Comparison of ENCODE assay signal across 8 cellular contexts in genomic region chr1:186183970-186184628, GRCh38.
DNase-seq lines count a peak whose midpoint lies in the region; ATAC-seq, FAIRE-seq and TF ChIP-seq lines count a peak whose summit lies in the region.

No MANE protein-coding gene starts in this region.

- intact Hi-C loops in K562 (cut with micrococcal nuclease): no loop called here

- H3K4me1 ChIP-seq in K562 (replicated peaks in 1 of 2; ENCODE audit: control insufficient read depth in 2 of 2, insufficient read depth in 2 of 2, low read length in 2 of 2): 0 out of 5 replicates have a peak, but pooled peaks cover 0 to 5% of the 10 kb centered on the region in 2 experiments
- no peaks in the 10 kb centered on the region for H3K4me1 ChIP-seq in Karpas-422 (ENCODE audit: low read length)

- H2AFZ ChIP-seq in K562 (ENCODE audit: low read depth, low read length) (peak overlapping the region; percentile 66), Karpas-422 (ENCODE audit: low read length) (no peak overlapping the region)

- no peaks in the 10 kb centered on the region for H3K9me2 ChIP-seq in Karpas-422 (replicated peaks; ENCODE audit: insufficient read depth, low read length)

- no peaks in the 10 kb centered on the region for H3K36me3 ChIP-seq in K562 (ENCODE audit: control insufficient read depth, insufficient read depth, low read length)
- no peaks in the 10 kb centered on the region for H3K36me3 ChIP-seq in Karpas-422 (ENCODE audit: insufficient read depth, low read length)

- 6% methylated on average over 5 of the region's 5 CpGs for WGBS in K562 (ENCODE audit: insufficient coverage, low coverage, missing lambda C conversion rate)

- CTCF ChIA-PET in K562 (lab: Yijun Ruan, JAX; ENCODE audit: low intra/inter-chr PET ratio): no interaction called here

- DNase-seq in AG09319 (ENCODE audit: extremely low read depth, low read depth) (peak; percentile 24), K562 (ENCODE audit: extremely low read depth in 1 of 4, low spot score in 3 of 4) (no peak), Karpas-422 (no peak), NK-92 (lab: John Stamatoyannopoulos, UW; ENCODE audit: unreplicated experiment) (no peak), NCI-H146 (lab: John Stamatoyannopoulos, UW) (no peak)
- DNase-seq in stimulated activated naive CD4-positive, alpha-beta T cell (lab: John Stamatoyannopoulos, UW): no peak

- BruUV-seq in K562 (replicated peaks; lab: Mats Ljungman, UMichigan): no TSS peak

- H3K9me3 ChIP-seq in K562 (replicated peaks; ENCODE audit: control insufficient read depth, insufficient read depth, low read depth, low read length) (no peaks in the 10 kb centered on the region), Karpas-422 (ENCODE audit: low read length) (no peaks in the 10 kb centered on the region)

- FAIRE-seq in K562 (lab: Jason Lieb, UNC): no peak

- no peak for TF ChIP-seq EP300 in K562 (IDR thresholded peaks at IDR 0.05; ENCODE audit: low read length)

- TF ChIP-seq CTCF in AG09319 (IDR thresholded peaks at IDR 0.05; ENCODE audit: low read depth, low read length): no peak
- TF ChIP-seq CTCF in K562 (IDR thresholded peaks at IDR 0.05 in 2 of 3, conservative IDR thresholded peaks at IDR 0.05 in 1 of 3; ENCODE audit: insufficient read depth in 2 of 3, low read depth in 1 of 3, low read length in 3 of 3): no peak

- no peak overlapping the region for H3K4me2 ChIP-seq in K562 (ENCODE audit: insufficient read depth, low read length)
- H3K4me2 ChIP-seq in Karpas-422 (ENCODE audit: low read depth, low read length, poor library complexity, severe bottlenecking): no peak overlapping the region

- H4K20me1 ChIP-seq in K562 (replicated peaks; ENCODE audit: control insufficient read depth, insufficient read depth, low read length): no peaks in the 10 kb centered on the region
- no peaks in the 10 kb centered on the region for H4K20me1 ChIP-seq in Karpas-422 (ENCODE audit: insufficient read depth, low read depth, low read length)

- TF ChIP-seq POLR2A in K562 (conservative IDR thresholded peaks at IDR 0.05): no peak

- H3K4me3 ChIP-seq in K562 (no peak overlapping the region), Karpas-422 (ENCODE audit: low read length) (no peak overlapping the region)

- in situ Hi-C loops in K562 (cut with MboI): no loop called here

- ATAC-seq in GM19455 (IDR thresholded peaks at IDR 0.05; ENCODE audit: unreplicated experiment): peak; percentile 54
- peak; percentile 74 for ATAC-seq in HG03159 (IDR thresholded peaks at IDR 0.05; ENCODE audit: unreplicated experiment)
- ATAC-seq in K562: no peak

- H3K27me3 ChIP-seq in K562 (ENCODE audit: control insufficient read depth in 2 of 2, insufficient read depth in 2 of 2, low read length in 2 of 2): no peaks in the 10 kb centered on the region
- no peaks in the 10 kb centered on the region for H3K27me3 ChIP-seq in Karpas-422 (ENCODE audit: low read length)

- H3K9ac ChIP-seq in K562 (ENCODE audit: insufficient read depth in 1 of 2, low read depth in 2 of 2, low read length in 2 of 2): no peak overlapping the region
- H3K9ac ChIP-seq in Karpas-422 (ENCODE audit: low read length): no peak overlapping the region

- POLR2A ChIA-PET in K562 (lab: Yijun Ruan, JAX): no interaction called here

- H3K79me2 ChIP-seq in K562 (ENCODE audit: control insufficient read depth, insufficient read depth, low read length): no peaks in the 10 kb centered on the region
- no peaks in the 10 kb centered on the region for H3K79me2 ChIP-seq in Karpas-422 (ENCODE audit: low read length)

- H3K9me1 ChIP-seq in K562 (ENCODE audit: control insufficient read depth, insufficient read depth, low read length): no peaks in the 10 kb centered on the region

- TF ChIP-seq RAD21 in K562 (CRISPR knock-in tag; conservative IDR thresholded peaks at IDR 0.05 in 1 of 2, IDR thresholded peaks at IDR 0.05 in 1 of 2): no peak

- H3K27ac ChIP-seq in K562 (ENCODE audit: extremely low read depth, low read depth, low read length) (no peak overlapping the region), Karpas-422 (ENCODE audit: low read length) (no peak overlapping the region)

TF ChIP-seq in K562, 482 proteins besides CTCF, POLR2A, EP300 and RAD21:
- no peak for TF ChIP-seq CEBPG (CRISPR knock-in tag; IDR thresholded peaks at IDR 0.05)
- TF ChIP-seq CEBPG (tag; conservative IDR thresholded peaks at IDR 0.05 in 1 of 2, IDR thresholded peaks at IDR 0.05 in 1 of 2): peak in 1 of 2 experiments; percentile 17; a peak in 1 of 4 replicates
- TF ChIP-seq C11orf30 (IDR thresholded peaks at IDR 0.05; ENCODE audit: low read depth): 0 out of 2 replicates have a peak, but pooled peaks have one; percentile 27
- TF ChIP-seq ZNF316 (IDR thresholded peaks at IDR 0.05): peak; percentile 44; the same call in 1 of the 2 replicates
- TF ChIP-seq ZNF398 (CRISPR knock-in tag; IDR thresholded peaks at IDR 0.05): no peak
- TF ChIP-seq ZNF639 (CRISPR knock-in tag; conservative IDR thresholded peaks at IDR 0.05 in 1 of 2, IDR thresholded peaks at IDR 0.05 in 1 of 2): no peak; a peak in 1 of 4 replicates
- TF ChIP-seq ESRRA (IDR thresholded peaks at IDR 0.05; ENCODE audit: borderline replicate concordance, low read depth): peak; percentile 51; the same call in 1 of the 2 replicates
- TF ChIP-seq ZNF239 (CRISPR knock-in tag; IDR thresholded peaks at IDR 0.05): no peak
TF ChIP-seq in K562: peak in this region for 4.
